10 cellular contexts compared by ENCODE assay signal in genomic region chr10:62093863-62094291, GRCh38.
DNase-seq lines count a peak whose midpoint lies in the region; ATAC-seq and TF ChIP-seq lines count a peak whose summit lies in the region.
"Had no signal": no experiment of that assay in that cellular context is flagged by ENCODE, and none has a peak within 500 bp of the region (broad histone marks: within the 10 kb centered on the region; RNA-seq: fewer than 3 reads in every experiment).

No MANE protein-coding gene starts in this region.

- H3K4me1 ChIP-seq in uterus, result peaks cover 0 to 11% of the 10 kb centered on the region in 2 donors
- H3K4me1 ChIP-seq: BLaER1 had no signal

- H3K27me3 Mint-ChIP-seq in activated naive CD8-positive, alpha-beta T cell treated with anti-CD3 and anti-CD28 coated beads, Interleukin-2, amount 10 ng/mL, durations not matched to agents 7 days and 5 days, result no peaks in the 10 kb centered on the region
- H3K27me3 Mint-ChIP-seq in activated naive CD8-positive, alpha-beta T cell treated with anti-CD3 and anti-CD28 coated beads, Interleukin-2, amount 50 U/mL, for 24 hours, result no peaks in the 10 kb centered on the region
- H3K27me3 Mint-ChIP-seq in chondrocyte (ENCODE audit: low read depth), result no peaks in the 10 kb centered on the region
- no peaks in the 10 kb centered on the region for H3K27me3 Mint-ChIP-seq in T-helper 17 cell
- H3K27me3 Mint-ChIP-seq: activated naive CD8-positive, alpha-beta T cell had no signal

- peak overlapping the region; percentile 50 for H3K27ac Mint-ChIP-seq in activated naive CD8-positive, alpha-beta T cell treated with anti-CD3 and anti-CD28 coated beads, Interleukin-2, amount 10 ng/mL, durations not matched to agents 7 days and 5 days
- H3K27ac Mint-ChIP-seq in activated naive CD8-positive, alpha-beta T cell treated with anti-CD3 and anti-CD28 coated beads, Interleukin-2, amount 50 U/mL, for 24 hours, result no peak overlapping the region
- H3K27ac Mint-ChIP-seq in chondrocyte (ENCODE audit: unreplicated experiment), result peak overlapping the region; percentile 97
- H3K27ac Mint-ChIP-seq in T-helper 17 cell, result no peak overlapping the region
- H3K27ac Mint-ChIP-seq: activated naive CD8-positive, alpha-beta T cell had no signal

- H3K27ac ChIP-seq in uterus, result peak overlapping the region; percentile 69 to 75
- H3K27ac ChIP-seq: BLaER1 had no signal

- H3K4me1 Mint-ChIP-seq in activated naive CD8-positive, alpha-beta T cell treated with anti-CD3 and anti-CD28 coated beads, Interleukin-2, amount 10 ng/mL, durations not matched to agents 7 days and 5 days, result peaks cover 14% of the 10 kb centered on the region
- H3K4me1 Mint-ChIP-seq in activated naive CD8-positive, alpha-beta T cell treated with anti-CD3 and anti-CD28 coated beads, Interleukin-2, amount 50 U/mL, for 24 hours, result peaks cover 3% of the 10 kb centered on the region
- peaks cover 90% of the 10 kb centered on the region for H3K4me1 Mint-ChIP-seq in chondrocyte (ENCODE audit: low read depth)
- H3K4me1 Mint-ChIP-seq in T-helper 17 cell, result peaks cover 17% of the 10 kb centered on the region

- intact Hi-C loops in uterus (cut with DNase I; ENCODE audit: low total_unique reads), result no loop called here

- peaks cover 1% of the 10 kb centered on the region for H3K9me3 Mint-ChIP-seq in activated naive CD8-positive, alpha-beta T cell treated with anti-CD3 and anti-CD28 coated beads, Interleukin-2, amount 10 ng/mL, durations not matched to agents 7 days and 5 days
- no peaks in the 10 kb centered on the region for H3K9me3 Mint-ChIP-seq in activated naive CD8-positive, alpha-beta T cell treated with anti-CD3 and anti-CD28 coated beads, Interleukin-2, amount 50 U/mL, for 24 hours
- peaks cover 3% of the 10 kb centered on the region for H3K9me3 Mint-ChIP-seq in chondrocyte (ENCODE audit: low read depth)

- TF ChIP-seq POLR2A in uterus (IDR thresholded peaks at IDR 0.05), result no peak

- H3K36me3 Mint-ChIP-seq in activated naive CD8-positive, alpha-beta T cell treated with anti-CD3 and anti-CD28 coated beads, Interleukin-2, amount 10 ng/mL, durations not matched to agents 7 days and 5 days, result peaks cover 80% of the 10 kb centered on the region
- H3K36me3 Mint-ChIP-seq in activated naive CD8-positive, alpha-beta T cell treated with anti-CD3 and anti-CD28 coated beads, Interleukin-2, amount 50 U/mL, for 24 hours (ENCODE audit: low read depth), result peaks cover 75% of the 10 kb centered on the region
- H3K36me3 Mint-ChIP-seq in chondrocyte (ENCODE audit: low read depth) (peaks cover 50% of the 10 kb centered on the region), T-helper 17 cell (ENCODE audit: low read depth) (peaks cover 14% of the 10 kb centered on the region)

- DNase-seq in activated naive CD8-positive, alpha-beta T cell treated with anti-CD3 and anti-CD28 coated beads, Interleukin-2, amount 10 ng/mL, durations not matched to agents 7 days and 5 days, result no peak
- DNase-seq in activated naive CD8-positive, alpha-beta T cell treated with anti-CD3 and anti-CD28 coated beads, Interleukin-2, amount 50 U/mL, for 24 hours, result no peak
- DNase-seq in chondrocyte (ENCODE audit: low spot score) (no peak), lung microvascular endothelial cell (ENCODE audit: low read depth in 2 of 2) (peak; percentile 54 to 83), uterus (no peak), T-helper 17 cell (no peak)

- H3K36me3 ChIP-seq in uterus, result no peaks in the 10 kb centered on the region

- no peaks in the 10 kb centered on the region for H3K27me3 ChIP-seq in uterus
- H3K27me3 ChIP-seq: BLaER1 had no signal

- no peaks in the 10 kb centered on the region for H3K9me3 ChIP-seq in uterus
- no peaks in the 10 kb centered on the region for H3K9me3 ChIP-seq in T-helper 17 cell (ENCODE audit: control insufficient read depth, low read length, poor library complexity, severe bottlenecking)
- H3K9me3 ChIP-seq: BLaER1 had no signal

- TF ChIP-seq CTCF in chondrocyte (IDR thresholded peaks at IDR 0.05) (no peak), uterus (IDR thresholded peaks at IDR 0.05) (no peak)

- H3K4me3 Mint-ChIP-seq in activated naive CD8-positive, alpha-beta T cell treated with anti-CD3 and anti-CD28 coated beads, Interleukin-2, amount 10 ng/mL, durations not matched to agents 7 days and 5 days, result no peak overlapping the region
- no peak overlapping the region for H3K4me3 Mint-ChIP-seq in activated naive CD8-positive, alpha-beta T cell treated with anti-CD3 and anti-CD28 coated beads, Interleukin-2, amount 50 U/mL, for 24 hours
- peak overlapping the region; percentile 20 for H3K4me3 Mint-ChIP-seq in chondrocyte (ENCODE audit: unreplicated experiment)
- no peak overlapping the region for H3K4me3 Mint-ChIP-seq in T-helper 17 cell
- H3K4me3 Mint-ChIP-seq: activated naive CD8-positive, alpha-beta T cell had no signal

- POLR2A ChIA-PET in activated naive CD8-positive, alpha-beta T cell treated with anti-CD3 and anti-CD28 coated beads, Interleukin-2, amount 10 ng/mL, durations not matched to agents 7 days and 5 days (lab: Charles Lee), result interaction anchor here (1.2 kb wide), 2 partner anchors 9 to 11 kb away, joined by 3 read pairs; no protein-coding TSS in a partner anchor

- ATAC-seq in activated naive CD8-positive, alpha-beta T cell treated with anti-CD3 and anti-CD28 coated beads, Interleukin-2, amount 10 ng/mL, durations not matched to agents 7 days and 5 days (ENCODE audit: low read depth), result no peak
- ATAC-seq in activated naive CD8-positive, alpha-beta T cell treated with anti-CD3 and anti-CD28 coated beads, Interleukin-2, amount 50 U/mL, for 24 hours, result no peak
- no peak for ATAC-seq in T-helper 17 cell
- ATAC-seq in HG03442 (IDR thresholded peaks at IDR 0.05; ENCODE audit: unreplicated experiment), result no peak
- ATAC-seq in GM19463 (IDR thresholded peaks at IDR 0.05; ENCODE audit: unreplicated experiment), result no peak

- H3K4me3 ChIP-seq in uterus, result peak overlapping the region in 1 of 2 donors; percentile 4
- H3K4me3 ChIP-seq: BLaER1 had no signal

Comparison
In these comparisons a context has a peak if more than half of its experiments do, and no peak if none do; other contexts are left out.
1. H3K27ac Mint-ChIP-seq: peak in activated naive CD8-positive, alpha-beta T cell treated with anti-CD3 and anti-CD28 coated beads, Interleukin-2, amount 10 ng/mL, durations not matched to agents 7 days and 5 days (single experiment) and chondrocyte (single experiment); none in activated naive CD8-positive, alpha-beta T cell treated with anti-CD3 and anti-CD28 coated beads, Interleukin-2, amount 50 U/mL, for 24 hours (single experiment) and T-helper 17 cell (single experiment).
2. DNase-seq: peak in lung microvascular endothelial cell (2 of 2); none in activated naive CD8-positive, alpha-beta T cell treated with anti-CD3 and anti-CD28 coated beads, Interleukin-2, amount 10 ng/mL, durations not matched to agents 7 days and 5 days (single experiment), activated naive CD8-positive, alpha-beta T cell treated with anti-CD3 and anti-CD28 coated beads, Interleukin-2, amount 50 U/mL, for 24 hours (single experiment), chondrocyte (single experiment), uterus (0 of 2) and T-helper 17 cell (0 of 3).